8 cellular contexts compared by ENCODE assay signal in the genomic region with DNA sequence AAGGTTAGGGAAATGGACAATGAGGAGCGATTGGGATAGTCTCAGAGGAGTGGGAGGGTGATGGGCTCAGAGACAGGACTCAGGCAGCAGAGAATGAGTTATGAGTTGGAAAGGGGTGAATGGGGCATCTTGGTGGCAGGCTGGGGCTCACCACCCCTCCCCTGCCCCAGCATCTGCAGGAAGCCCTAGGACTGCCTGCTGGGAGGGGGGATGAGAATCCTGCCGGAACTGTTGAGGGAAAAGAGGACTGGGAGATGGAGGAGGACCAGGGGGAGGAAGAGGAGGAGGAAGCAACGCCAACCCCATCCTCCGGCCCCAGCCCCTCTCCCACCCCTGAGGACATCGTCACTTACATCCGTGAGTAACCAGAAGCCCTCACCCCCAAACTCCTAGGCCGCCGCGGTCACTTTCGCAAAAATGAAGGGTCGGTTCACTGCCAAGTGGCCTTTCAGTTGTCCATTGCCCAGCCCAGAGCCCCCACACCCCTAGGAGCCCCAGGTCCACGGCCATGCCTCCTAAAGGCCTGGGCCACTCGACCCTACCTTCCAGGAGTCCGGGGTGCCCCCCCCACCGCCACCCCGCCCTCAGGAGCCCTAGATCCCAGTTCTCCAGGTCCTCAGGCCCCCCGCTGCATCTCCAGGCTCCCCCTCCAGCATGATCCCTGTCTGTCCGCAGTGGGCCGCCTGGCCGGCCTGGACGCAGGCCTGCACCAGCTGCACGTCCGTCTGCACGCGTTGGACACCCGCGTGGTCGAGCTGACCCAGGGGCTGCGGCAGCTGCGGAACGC. TPM values are rescaled to one million over a fixed set of nuclear protein-coding genes. Genes with fewer than 3 reads are reported as not detected.
DNase-seq lines count a peak whose midpoint lies in the region; ATAC-seq and TF ChIP-seq lines count a peak whose summit lies in the region.

No MANE protein-coding gene starts in this region.

- POLR2A ChIA-PET in activated CD4-positive, alpha-beta T cell treated with anti-CD3 and anti-CD28 coated beads for 36 hours (lab: Charles Lee), result interaction anchor here (1.3 to 1.8 kb wide), 2 partner anchors 71 to 80 kb away, joined by 3 to 13 read pairs; no protein-coding TSS in a partner anchor

- H3K4me3 ChIP-seq in kidney epithelial cell (ENCODE audit: low read depth, low read length), result peak overlapping the region; percentile 59

- H3K27me3 ChIP-seq in kidney epithelial cell (ENCODE audit: control insufficient read depth, insufficient read depth, low read length), result peaks cover 12% of the 10 kb centered on the region

- TF ChIP-seq CTCF in kidney epithelial cell (IDR thresholded peaks at IDR 0.05; ENCODE audit: insufficient read depth, low read length, poor library complexity, severe bottlenecking), result no peak

- peaks cover 2% of the 10 kb centered on the region for H3K36me3 Mint-ChIP-seq in activated CD4-positive, alpha-beta T cell treated with anti-CD3 and anti-CD28 coated beads for 36 hours (ENCODE audit: low read depth)
- peaks cover 3% of the 10 kb centered on the region for H3K36me3 Mint-ChIP-seq in activated naive CD8-positive, alpha-beta T cell

- peak overlapping the region; percentile 80 for H3K4me3 Mint-ChIP-seq in activated CD4-positive, alpha-beta T cell treated with anti-CD3 and anti-CD28 coated beads for 36 hours
- peak overlapping the region; percentile 88 for H3K4me3 Mint-ChIP-seq in activated naive CD8-positive, alpha-beta T cell

- ATAC-seq in activated CD4-positive, alpha-beta T cell treated with anti-CD3 and anti-CD28 coated beads for 36 hours, result no peak

- intact Hi-C loops in activated CD4-positive, alpha-beta T cell treated with anti-CD3 and anti-CD28 coated beads for 36 hours (cut with DNase I, micrococcal nuclease), result loop anchor here (1.0 to 10.0 kb wide), 13 partner anchors 45 to 871 kb away; a partner anchor contains a TSS

- no peak overlapping the region for H3K27ac Mint-ChIP-seq in activated CD4-positive, alpha-beta T cell treated with anti-CD3 and anti-CD28 coated beads for 36 hours
- H3K27ac Mint-ChIP-seq in activated naive CD8-positive, alpha-beta T cell, result peak overlapping the region; percentile 46

- peaks cover 36% of the 10 kb centered on the region for H3K27me3 Mint-ChIP-seq in activated CD4-positive, alpha-beta T cell treated with anti-CD3 and anti-CD28 coated beads for 36 hours
- H3K27me3 Mint-ChIP-seq in activated naive CD8-positive, alpha-beta T cell, result peaks cover 10% of the 10 kb centered on the region

- no peaks in the 10 kb centered on the region for H3K36me3 ChIP-seq in kidney epithelial cell (ENCODE audit: control insufficient read depth, insufficient read depth, low read length)

- H3K27ac ChIP-seq in substantia nigra (ENCODE audit: low read depth, low read length, poor library complexity, severe bottlenecking), result peak overlapping the region; percentile 67

- H3K4me1 Mint-ChIP-seq in activated CD4-positive, alpha-beta T cell treated with anti-CD3 and anti-CD28 coated beads for 36 hours, result peaks cover 26% of the 10 kb centered on the region
- H3K4me1 Mint-ChIP-seq in activated naive CD8-positive, alpha-beta T cell (ENCODE audit: low read depth), result peaks cover 37% of the 10 kb centered on the region

- DNase-seq in activated CD4-positive, alpha-beta T cell treated with anti-CD3 and anti-CD28 coated beads for 36 hours, result no peak
- DNase-seq in activated CD4-positive, alpha-beta T cell treated with anti-CD3 and anti-CD28 coated beads for 48 hours, result no peak
- DNase-seq in kidney epithelial cell (ENCODE audit: low read depth) (no peak), substantia nigra (lab: John Stamatoyannopoulos, UW) (peak in 2 of 49 donors; percentile 64 to 84), NCI-H1417 treated with DMSO at 0.1 percent for 48 hours (lab: John Stamatoyannopoulos, UW) (no peak), mucosa of gallbladder (ENCODE audit: low spot score) (no peak), 8988T (no peak)

- CTCF ChIA-PET in activated CD4-positive, alpha-beta T cell treated with anti-CD3 and anti-CD28 coated beads for 36 hours (lab: Charles Lee), result interaction anchor here (0.6 to 1.8 kb wide), 12 partner anchors 9 to 393 kb away, joined by 3 to 10 read pairs (median 4); a partner anchor contains a TSS

- no peaks in the 10 kb centered on the region for H3K9me3 Mint-ChIP-seq in activated CD4-positive, alpha-beta T cell treated with anti-CD3 and anti-CD28 coated beads for 36 hours (ENCODE audit: low read depth)
- H3K9me3 Mint-ChIP-seq in activated naive CD8-positive, alpha-beta T cell (ENCODE audit: low read depth), result no peaks in the 10 kb centered on the region

RNA-seq across cellular contexts. Expression of a gene that starts 0.8 kb away (rescaled TPM):
- 1 to 10 TPM in 1 of 2 experiments, under 1 TPM in 1; 0.64 to 1.0 TPM for total RNA-seq in activated CD4-positive, alpha-beta T cell treated with anti-CD3 and anti-CD28 coated beads for 36 hours
- total RNA-seq in kidney epithelial cell (6.0 and 12.4 TPM in 2 replicates), mucosa of gallbladder (15.1 TPM)

RNA-seq across cellular contexts. Expression of a gene that starts 4.3 kb away (rescaled TPM):
- not detected for total RNA-seq in activated CD4-positive, alpha-beta T cell treated with anti-CD3 and anti-CD28 coated beads for 36 hours
- total RNA-seq in kidney epithelial cell, result 1.2 and 1.6 TPM in 2 replicates
- 1.1 TPM for total RNA-seq in mucosa of gallbladder

RNA-seq across cellular contexts. Expression of a gene that starts 46.3 kb away (rescaled TPM):
- total RNA-seq in activated CD4-positive, alpha-beta T cell treated with anti-CD3 and anti-CD28 coated beads for 36 hours, result not detected
- total RNA-seq in kidney epithelial cell (not detected in 2 replicates), mucosa of gallbladder (not detected)
